22 cellular contexts compared by ENCODE assay signal in genomic region chr15:96977886-96978285, GRCh38.
DNase-seq lines count a peak whose midpoint lies in the region; ATAC-seq and TF ChIP-seq lines count a peak whose summit lies in the region.
"Had no signal": no experiment of that assay in that cellular context is flagged by ENCODE, and none has a peak within 500 bp of the region (broad histone marks: within the 10 kb centered on the region; RNA-seq: fewer than 3 reads in every experiment).

No MANE protein-coding gene starts in this region.

- intact Hi-C loops in thyroid gland (cut with DNase I): no loop called here
- intact Hi-C loops in CD4-positive, alpha-beta T cell (cut with DNase I, micrococcal nuclease): no loop called here

- H3K4me3 Mint-ChIP-seq in CD4-positive, alpha-beta T cell: no peak overlapping the region
- H3K4me3 Mint-ChIP-seq in mesothelial cell of epicardium: no peak overlapping the region
- H3K4me3 Mint-ChIP-seq: CD4-positive, alpha-beta memory T cell had no signal

- TF ChIP-seq CTCF in thyroid gland (IDR thresholded peaks at IDR 0.05) (no peak), mesothelial cell of epicardium (IDR thresholded peaks at IDR 0.05; ENCODE audit: unreplicated experiment) (no peak)
- TF ChIP-seq CTCF in CD4-positive, alpha-beta T cell (IDR thresholded peaks at IDR 0.05): no peak

- peaks cover 8% of the 10 kb centered on the region for H3K9me3 Mint-ChIP-seq in CD4-positive, alpha-beta T cell
- no peaks in the 10 kb centered on the region for H3K9me3 Mint-ChIP-seq in mesothelial cell of epicardium

- no peaks in the 10 kb centered on the region for H3K27me3 ChIP-seq in thyroid gland
- H3K27me3 ChIP-seq in CD4-positive, alpha-beta T cell (ENCODE audit: control insufficient read depth, insufficient read depth, low read length): no peaks in the 10 kb centered on the region
- H3K27me3 ChIP-seq: BLaER1 had no signal

- no peaks in the 10 kb centered on the region for H3K27me3 Mint-ChIP-seq in CD4-positive, alpha-beta T cell
- H3K27me3 Mint-ChIP-seq in mesothelial cell of epicardium (ENCODE audit: low read depth): no peaks in the 10 kb centered on the region
- H3K27me3 Mint-ChIP-seq: CD4-positive, alpha-beta memory T cell had no signal

- ATAC-seq in CD4-positive, alpha-beta T cell (ENCODE audit: poor library complexity): no peak
- ATAC-seq: HCT116, Panc1 had no signal

- no peaks in the 10 kb centered on the region for H3K9me3 ChIP-seq in thyroid gland
- no peaks in the 10 kb centered on the region for H3K9me3 ChIP-seq in CD4-positive, alpha-beta T cell (ENCODE audit: control insufficient read depth, low read length)
- H3K9me3 ChIP-seq: BLaER1 had no signal

- H3K36me3 Mint-ChIP-seq in CD4-positive, alpha-beta T cell (ENCODE audit: low read depth): no peaks in the 10 kb centered on the region
- no peaks in the 10 kb centered on the region for H3K36me3 Mint-ChIP-seq in mesothelial cell of epicardium
- H3K36me3 Mint-ChIP-seq: CD4-positive, alpha-beta memory T cell had no signal

- CTCF ChIA-PET in CD4-positive, alpha-beta T cell (lab: Charles Lee): no interaction called here

- POLR2A ChIA-PET in CD4-positive, alpha-beta T cell (lab: Charles Lee): no interaction called here

- no peaks in the 10 kb centered on the region for H3K4me1 ChIP-seq in thyroid gland
- H3K4me1 ChIP-seq: BLaER1 had no signal

- no peak overlapping the region for H3K27ac ChIP-seq in thyroid gland
- H3K27ac ChIP-seq in CD4-positive, alpha-beta T cell (ENCODE audit: low read depth, low read length): no peak overlapping the region
- H3K27ac ChIP-seq: BLaER1 had no signal

- no peak overlapping the region for H3K4me3 ChIP-seq in thyroid gland (replicated peaks in 1 of 3)
- H3K4me3 ChIP-seq: BLaER1 had no signal

- WGBS in thyroid gland, 2 donors: 21 to 27% methylated on average over 2 of the region's 2 CpGs

- no peak for TF ChIP-seq POLR2A in thyroid gland (IDR thresholded peaks at IDR 0.05)

- H3K27ac Mint-ChIP-seq in CD4-positive, alpha-beta T cell: no peak overlapping the region
- no peak overlapping the region for H3K27ac Mint-ChIP-seq in mesothelial cell of epicardium
- H3K27ac Mint-ChIP-seq: CD4-positive, alpha-beta memory T cell had no signal

- DNase-seq in H4 (ENCODE audit: low spot score) (peak; percentile 6), NCI-H187 treated with DMSO at 0.1 percent for 48 hours (lab: John Stamatoyannopoulos, UW) (peak; percentile 51), islet precursor cell (peak; percentile 68), thyroid gland (peak; percentile 8 to 9), mesothelial cell of epicardium (ENCODE audit: low spot score in 2 of 2, unreplicated experiment in 2 of 2) (no peak)
- DNase-seq in CD4-positive, alpha-beta T cell: no peak
- no peak for DNase-seq in activated CD4-positive, alpha-beta T cell treated with anti-CD3 and anti-CD28 coated beads, Interleukin-2, amount 50 U/mL, for 1 hour
- DNase-seq: Calu3; CD4-positive, alpha-beta memory T cell; DMS153; IMR-90; MV-4-11; NCI-H1105 treated with DMSO at 0.1 percent for 48 hours; NCI-H2081 treated with DMSO at 0.1 percent for 48 hours; NCI-H2227 treated with DMSO at 0.1 percent for 48 hours; NCI-H510A treated with DMSO at 0.1 percent for 48 hours; NCI-H774; SIG-M5; SK-N-SH had no signal

- no peaks in the 10 kb centered on the region for H3K36me3 ChIP-seq in thyroid gland
- H3K36me3 ChIP-seq: BLaER1 had no signal

- H3K4me1 Mint-ChIP-seq in CD4-positive, alpha-beta T cell (ENCODE audit: low read depth): no peaks in the 10 kb centered on the region
- peaks cover 8% of the 10 kb centered on the region for H3K4me1 Mint-ChIP-seq in mesothelial cell of epicardium
- H3K4me1 Mint-ChIP-seq: CD4-positive, alpha-beta memory T cell had no signal

Comparison
In these comparisons a context has a peak if more than half of its experiments do, and no peak if none do; other contexts are left out.
1. DNase-seq: peak in H4 (single experiment), NCI-H187 treated with DMSO at 0.1 percent for 48 hours (single experiment), islet precursor cell (single experiment) and thyroid gland (2 of 2); none in CD4-positive, alpha-beta T cell (0 of 10), activated CD4-positive, alpha-beta T cell treated with anti-CD3 and anti-CD28 coated beads, Interleukin-2, amount 50 U/mL, for 1 hour (single experiment) and mesothelial cell of epicardium (0 of 2).